In genomic region chr18:76357585-76358265, GRCh38 we compare ENCODE assay signal across 29 cellular contexts.
"Had no signal": no experiment of that assay in that cellular context is flagged by ENCODE, and none has a peak within 500 bp of the region (broad histone marks: within the 10 kb centered on the region; RNA-seq: fewer than 3 reads in every experiment).

No MANE protein-coding gene starts in this region.

- H3K27me3 ChIP-seq: ascending aorta, esophagus squamous epithelium, pancreas, sigmoid colon, suprapubic skin, tibial nerve had no signal

- H3K4me3 ChIP-seq: ascending aorta, esophagus squamous epithelium, pancreas, prostate gland, sigmoid colon, suprapubic skin, tibial nerve had no signal

- ATAC-seq: naive thymus-derived CD4-positive, alpha-beta T cell; pancreas had no signal

- FAIRE-seq: pancreas had no signal

- H3K4me1 ChIP-seq: ascending aorta, pancreas, prostate gland, suprapubic skin had no signal

- H3K27ac ChIP-seq: ascending aorta, epithelial cell of prostate, esophagus squamous epithelium, pancreas, prostate gland, sigmoid colon, suprapubic skin had no signal

- H3K9me3 ChIP-seq: ascending aorta, esophagus squamous epithelium, pancreas, prostate gland, sigmoid colon, suprapubic skin had no signal

- DNase-seq: activated CD4-positive, alpha-beta memory T cell treated with anti-CD3 and anti-CD28 coated beads for 36 hours; activated CD4-positive, alpha-beta T cell treated with anti-CD3 and anti-CD28 coated beads for 4 hours; activated CD8-positive, alpha-beta memory T cell treated with anti-CD3 and anti-CD28 coated beads, Interleukin-2, amount 50 U/mL, for 4 hours; activated gamma-delta T cell; activated naive CD4-positive, alpha-beta T cell treated with anti-CD3 and anti-CD28 coated beads, Interleukin-2, amount 10 ng/mL, durations not matched to agents 7 days and 5 days; activated naive CD8-positive, alpha-beta T cell treated with anti-CD3 and anti-CD28 coated beads, Interleukin-2, amount 10 ng/mL, durations not matched to agents 7 days and 5 days; activated T-cell treated with anti-CD3 and anti-CD28 coated beads, Interleukin-2, amount 50 U/mL, for 1 hour; central memory CD4-positive, alpha-beta T cell; dermis blood vessel endothelial cell; effector CD8-positive, alpha-beta T cell; esophagus squamous epithelium; foreskin fibroblast; hypothalamus; immature natural killer cell; kidney; midbrain; naive thymus-derived CD4-positive, alpha-beta T cell; pancreas; retina; sigmoid colon; stimulated activated CD4-positive, alpha-beta T cell treated with anti-CD3 and anti-CD28 coated beads, Interleukin-15, amount 100 ng/mL, for 24 hours; stimulated activated CD4-positive, alpha-beta T cell treated with anti-CD3 and anti-CD28 coated beads, Interleukin-2, amount 100 ng/mL, for 24 hours; stimulated activated naive CD4-positive, alpha-beta T cell; T-helper 1 cell had no signal

- H3K36me3 ChIP-seq: prostate gland had no signal
